Comparison of ENCODE assay signal across 8 cellular contexts in genomic region chr2:131802351-131802836, GRCh38.
DNase-seq lines count a peak whose midpoint lies in the region; ATAC-seq and TF ChIP-seq lines count a peak whose summit lies in the region.
"Not testable (repeated sequence)": the region's sequence is repeated elsewhere in the genome, so short reads cannot be mapped to it uniquely, and the experiment has no call there.

No MANE protein-coding gene starts in this region.

- peak overlapping the region; percentile 63 for H3K4me3 ChIP-seq in coronary artery
- H3K4me3 ChIP-seq in iPS-18a (ENCODE audit: low read length), result peak overlapping the region; percentile 73
- peak overlapping the region; percentile 57 for H3K4me3 ChIP-seq in parathyroid adenoma (ENCODE audit: low read depth, low read length)

- DNase-seq in Caki2 (ENCODE audit: low read depth) (peak; percentile 16), NCI-H82 (lab: John Stamatoyannopoulos, UW) (peak; percentile 81)
- DNase-seq in activated CD8-positive, alpha-beta memory T cell treated with anti-CD3 and anti-CD28 coated beads, Interleukin-2, amount 50 U/mL, for 48 hours, result peak; percentile 72
- DNase-seq in coronary artery (ENCODE audit: low spot score), result not testable (repeated sequence)
- peak; percentile 12 for DNase-seq in stimulated activated naive CD4-positive, alpha-beta T cell treated with Interleukin-2 at 50 U/mL for 16 hours (lab: John Stamatoyannopoulos, UW)

- not testable (repeated sequence) for H3K9me3 ChIP-seq in iPS-18a (ENCODE audit: control insufficient read depth, low read depth, low read length); parathyroid adenoma (ENCODE audit: control insufficient read depth, low read length)

- peak overlapping the region; percentile 78 for H2AFZ ChIP-seq in parathyroid adenoma

- not testable (repeated sequence) for H3K79me2 ChIP-seq in parathyroid adenoma

- peaks cover 10% of the 10 kb centered on the region for H3K27me3 ChIP-seq in iPS-18a (ENCODE audit: control insufficient read depth, insufficient read depth, low read length)
- H3K27me3 ChIP-seq in parathyroid adenoma (ENCODE audit: control insufficient read depth, insufficient read depth, low read length), result not testable (repeated sequence)

- not testable (repeated sequence) for H3K36me3 ChIP-seq in iPS-18a (ENCODE audit: control insufficient read depth, low read depth, low read length); parathyroid adenoma (ENCODE audit: control insufficient read depth, insufficient read depth, low read length)

- peak overlapping the region; percentile 84 for H3K4me2 ChIP-seq in parathyroid adenoma (ENCODE audit: low read length)

- H3K27ac ChIP-seq in coronary artery; iPS-18a (ENCODE audit: low read length); parathyroid adenoma: not testable (repeated sequence)

- ATAC-seq in HG02885 (IDR thresholded peaks at IDR 0.05; ENCODE audit: poor library complexity, unreplicated experiment), result peak; percentile 65

- not testable (repeated sequence) for H3K9ac ChIP-seq in iPS-18a (ENCODE audit: low read length); parathyroid adenoma

- TF ChIP-seq CTCF in coronary artery (IDR thresholded peaks at IDR 0.05); parathyroid adenoma (IDR thresholded peaks at IDR 0.05): not testable (repeated sequence)

- in situ Hi-C loops in Caki2 (cut with HindIII; ENCODE audit: low pct_unique_long_range_greater_than_20kb, low sequenced_read_pairs), result not testable (repeated sequence)

- H3K4me1 ChIP-seq in iPS-18a (ENCODE audit: control insufficient read depth, low read depth, low read length); parathyroid adenoma: not testable (repeated sequence)
